Comparison of ENCODE assay signal across 15 cellular contexts in the genomic region with DNA sequence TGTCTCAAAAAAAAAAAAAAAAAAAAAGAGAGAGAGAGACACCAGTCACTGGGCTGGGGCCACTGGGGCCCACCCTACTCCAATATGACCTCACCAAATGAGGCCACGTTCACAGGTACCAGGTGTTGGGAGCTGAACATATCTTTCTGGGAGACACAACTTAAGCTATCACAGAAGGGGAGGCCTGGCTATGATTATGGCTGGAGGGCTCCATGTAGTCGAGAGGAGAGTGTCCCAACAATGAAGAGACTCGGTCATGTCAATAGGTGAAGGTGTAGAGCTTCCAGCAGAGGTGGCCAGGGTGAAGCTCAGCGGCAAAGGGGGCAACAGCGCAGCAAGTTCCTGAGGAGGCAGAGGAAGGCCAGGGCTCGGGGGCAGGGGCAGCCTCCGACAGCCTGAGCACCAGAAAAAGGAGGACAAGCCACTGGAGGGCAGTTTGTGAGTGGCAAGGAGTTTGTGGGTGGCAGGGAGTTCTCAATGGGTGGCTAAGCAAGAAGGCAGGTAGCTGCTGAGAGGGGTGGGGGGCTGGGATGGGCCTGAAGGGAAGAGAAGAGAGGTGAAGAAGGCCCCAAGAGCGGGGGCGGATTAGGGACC. TPM values are rescaled to one million over a fixed set of nuclear protein-coding genes. Genes with fewer than 3 reads are reported as not detected.
A peak's percentile ranks its signal among the peaks of the same experiment; 100 is the strongest.
DNase-seq lines count a peak whose midpoint lies in the region; ATAC-seq, FAIRE-seq and TF ChIP-seq lines count a peak whose summit lies in the region.
"Had no signal": no experiment of that assay in that cellular context is flagged by ENCODE, and none has a peak within 500 bp of the region (broad histone marks: within the 10 kb centered on the region; RNA-seq: fewer than 3 reads in every experiment).

No MANE protein-coding gene starts in this region.

- no peak for DNase-seq in activated naive CD4-positive, alpha-beta T cell treated with anti-CD3 and anti-CD28 coated beads, Interleukin-2, amount 50 U/mL, for 16 hours
- DNase-seq in activated CD4-positive, alpha-beta memory T cell treated with anti-CD3 and anti-CD28 coated beads, Interleukin-2, amount 10 ng/mL, durations not matched to agents 7 days and 5 days: no peak
- DNase-seq in HepG2 (ENCODE audit: low spot score): no peak
- DNase-seq in uterus: no peak
- no peak for DNase-seq in UCSD-AML1 (lab: John Stamatoyannopoulos, UW; ENCODE audit: unreplicated experiment)
- DNase-seq: cerebellar nuclear complex, foreskin melanocyte, NCI-H146, NCI-H345 had no signal

- H3K4me3 ChIP-seq in HepG2 (replicated peaks in 1 of 3; ENCODE audit: insufficient read depth in 1 of 3, low read depth in 2 of 3, low read length in 3 of 3): no peak overlapping the region
- H3K4me3 ChIP-seq in uterus: no peak overlapping the region
- H3K4me3 ChIP-seq: left lung, prostate gland, vagina had no signal

- no peak overlapping the region for H3K4me2 ChIP-seq in HepG2 (ENCODE audit: low read depth, low read length)

- H3K36me3 ChIP-seq in HepG2 (replicated peaks in 1 of 2; ENCODE audit: control insufficient read depth in 1 of 2, insufficient read depth in 2 of 2, low read length in 2 of 2) (no peaks in the 10 kb centered on the region), uterus (no peaks in the 10 kb centered on the region)
- H3K36me3 ChIP-seq: left lung, prostate gland, vagina had no signal

- no peak for FAIRE-seq in HepG2 (lab: Jason Lieb, UNC)

- intact Hi-C loops in HepG2 (cut with micrococcal nuclease; ENCODE audit: unreplicated experiment) (no loop called here), uterus (cut with DNase I; ENCODE audit: low total_unique reads) (no loop called here)

- 96% methylated on average over 9 of the region's 9 CpGs for WGBS in HepG2 (ENCODE audit: low lambda C conversion rate)

- POLR2A ChIA-PET in activated CD4-positive, alpha-beta memory T cell treated with anti-CD3 and anti-CD28 coated beads, Interleukin-2, amount 10 ng/mL, durations not matched to agents 7 days and 5 days (lab: Charles Lee): interaction anchor here (1.4 to 1.9 kb wide), 3 partner anchors 17 to 56 kb away, joined by 3 to 7 read pairs (median 5); a partner anchor contains a TSS
- POLR2A ChIA-PET in HepG2 (lab: Yijun Ruan, JAX): interaction anchor here (0.6 to 4.6 kb wide), 13 partner anchors 9 to 259 kb away, joined by 3 to 140 read pairs (median 11); a partner anchor contains a TSS

- H3K9ac ChIP-seq in HepG2 (ENCODE audit: insufficient read depth, low read depth, low read length): no peak overlapping the region

- CTCF ChIA-PET in activated CD4-positive, alpha-beta memory T cell treated with anti-CD3 and anti-CD28 coated beads, Interleukin-2, amount 10 ng/mL, durations not matched to agents 7 days and 5 days (lab: Charles Lee): interaction anchor here (1.1 to 1.6 kb wide), 4 partner anchors 30 to 266 kb away, joined by 3 to 6 read pairs (median 3); a partner anchor contains a TSS
- CTCF ChIA-PET in HepG2 (lab: Yijun Ruan, JAX; ENCODE audit: low intra/inter-chr PET ratio, low total read pairs): no interaction called here

- H3K27ac Mint-ChIP-seq in activated naive CD4-positive, alpha-beta T cell treated with anti-CD3 and anti-CD28 coated beads, Interleukin-2, amount 50 U/mL, for 24 hours: peak overlapping the region; percentile 85
- peak overlapping the region; percentile 23 for H3K27ac Mint-ChIP-seq in activated CD4-positive, alpha-beta memory T cell treated with anti-CD3 and anti-CD28 coated beads, Interleukin-2, amount 10 ng/mL, durations not matched to agents 7 days and 5 days

- in situ Hi-C loops in HepG2 (cut with HindIII; ENCODE audit: extremely low pct_ligation_motif_present, low pct_unique_long_range_greater_than_20kb): no loop called here

- no peaks in the 10 kb centered on the region for H3K79me2 ChIP-seq in HepG2 (ENCODE audit: insufficient read depth, low read length)

- H3K4me1 ChIP-seq in HepG2 (ENCODE audit: insufficient read depth, low read length): peaks cover 74% of the 10 kb centered on the region
- H3K4me1 ChIP-seq in uterus: peaks cover 0 to 3% of the 10 kb centered on the region in 2 donors

- no peak for TF ChIP-seq CTCF in HepG2 (CRISPR knock-in tag; IDR thresholded peaks at IDR 0.05)
- no peak for TF ChIP-seq CTCF in uterus (IDR thresholded peaks at IDR 0.05)

- peaks cover 17% of the 10 kb centered on the region for H3K4me1 Mint-ChIP-seq in activated naive CD4-positive, alpha-beta T cell treated with anti-CD3 and anti-CD28 coated beads, Interleukin-2, amount 50 U/mL, for 24 hours
- peaks cover 32% of the 10 kb centered on the region for H3K4me1 Mint-ChIP-seq in activated CD4-positive, alpha-beta memory T cell treated with anti-CD3 and anti-CD28 coated beads, Interleukin-2, amount 10 ng/mL, durations not matched to agents 7 days and 5 days

- TF ChIP-seq EP300 in HepG2 (IDR thresholded peaks at IDR 0.05; ENCODE audit: low read depth in 2 of 2, low read length in 2 of 2): no peak
- TF ChIP-seq EP300 in HepG2 (CRISPR knock-in tag; IDR thresholded peaks at IDR 0.05; ENCODE audit: borderline replicate concordance): no peak

- TF ChIP-seq POLR2A in HepG2 (IDR thresholded peaks at IDR 0.05; ENCODE audit: insufficient read depth in 1 of 2, low read depth in 2 of 2, low read length in 2 of 2): no peak
- no peak for TF ChIP-seq POLR2A in uterus (IDR thresholded peaks at IDR 0.05)

- H4K20me1 ChIP-seq in HepG2 (ENCODE audit: insufficient read depth, low read length): no peaks in the 10 kb centered on the region

- H3K27me3 Mint-ChIP-seq in activated naive CD4-positive, alpha-beta T cell treated with anti-CD3 and anti-CD28 coated beads, Interleukin-2, amount 50 U/mL, for 24 hours: no peaks in the 10 kb centered on the region
- peaks cover 3% of the 10 kb centered on the region for H3K27me3 Mint-ChIP-seq in activated CD4-positive, alpha-beta memory T cell treated with anti-CD3 and anti-CD28 coated beads, Interleukin-2, amount 10 ng/mL, durations not matched to agents 7 days and 5 days

- H3K36me3 Mint-ChIP-seq in activated naive CD4-positive, alpha-beta T cell treated with anti-CD3 and anti-CD28 coated beads, Interleukin-2, amount 50 U/mL, for 24 hours: no peaks in the 10 kb centered on the region
- no peaks in the 10 kb centered on the region for H3K36me3 Mint-ChIP-seq in activated CD4-positive, alpha-beta memory T cell treated with anti-CD3 and anti-CD28 coated beads, Interleukin-2, amount 10 ng/mL, durations not matched to agents 7 days and 5 days (ENCODE audit: low read depth)

- no peaks in the 10 kb centered on the region for H3K9me3 ChIP-seq in HepG2 (ENCODE audit: low read length)
- no peaks in the 10 kb centered on the region for H3K9me3 ChIP-seq in uterus
- H3K9me3 ChIP-seq: left lung, prostate gland, vagina had no signal

- no peak overlapping the region for H3K4me3 Mint-ChIP-seq in activated naive CD4-positive, alpha-beta T cell treated with anti-CD3 and anti-CD28 coated beads, Interleukin-2, amount 50 U/mL, for 24 hours
- H3K4me3 Mint-ChIP-seq in activated CD4-positive, alpha-beta memory T cell treated with anti-CD3 and anti-CD28 coated beads, Interleukin-2, amount 10 ng/mL, durations not matched to agents 7 days and 5 days: no peak overlapping the region

- BruUV-seq in HepG2 (replicated peaks; lab: Mats Ljungman, UMichigan): no TSS peak

- H3K27me3 ChIP-seq in HepG2 (ENCODE audit: control insufficient read depth in 1 of 2, insufficient read depth in 2 of 2, low read length in 2 of 2): no peaks in the 10 kb centered on the region
- no peaks in the 10 kb centered on the region for H3K27me3 ChIP-seq in uterus
- H3K27me3 ChIP-seq: left lung, vagina had no signal

- H2AFZ ChIP-seq in HepG2 (ENCODE audit: low read length): no peak overlapping the region

- H3K27ac ChIP-seq in HepG2 (ENCODE audit: extremely low read length, insufficient read depth, low read length): peak overlapping the region; percentile 82
- peak overlapping the region; percentile 49 to 72 for H3K27ac ChIP-seq in uterus

- TF ChIP-seq RAD21 in HepG2 (CRISPR knock-in tag; IDR thresholded peaks at IDR 0.05): no peak

- no peak for ATAC-seq in HepG2
- ATAC-seq in HG03095 (IDR thresholded peaks at IDR 0.05; ENCODE audit: unreplicated experiment): no peak
- ATAC-seq in HG02885 (IDR thresholded peaks at IDR 0.05; ENCODE audit: poor library complexity, unreplicated experiment): no peak

- no peaks in the 10 kb centered on the region for H3K9me3 Mint-ChIP-seq in activated naive CD4-positive, alpha-beta T cell treated with anti-CD3 and anti-CD28 coated beads, Interleukin-2, amount 50 U/mL, for 24 hours
- H3K9me3 Mint-ChIP-seq in activated CD4-positive, alpha-beta memory T cell treated with anti-CD3 and anti-CD28 coated beads, Interleukin-2, amount 10 ng/mL, durations not matched to agents 7 days and 5 days: no peaks in the 10 kb centered on the region

RNA-seq across cellular contexts. Expression of a gene that starts 28.0 kb away (rescaled TPM):
- under 1 TPM in 1 of 2 experiments, not detected in 1; 0.25 TPM for total RNA-seq in activated CD4-positive, alpha-beta memory T cell treated with anti-CD3 and anti-CD28 coated beads, Interleukin-2, amount 10 ng/mL, durations not matched to agents 7 days and 5 days
- total RNA-seq in HepG2 (2016; rRNA removed; fragmentation: Illumina TruSeq; extraction: Trizol): 18.0 and 25.2 TPM in 2 replicates
- 13.3 and 13.8 TPM in 2 replicates for total RNA-seq in HepG2 (2016; cell fraction: cytosol; rRNA removed; fragmentation: Illumina TruSeq; extraction: Trizol; ENCODE audit: low read depth)
- 14.4 and 28.1 TPM in 2 replicates for total RNA-seq in HepG2 (2016; cell fraction: insoluble cytoplasmic fraction; rRNA removed; fragmentation: Illumina TruSeq; extraction: Trizol)
- total RNA-seq in HepG2 (2016; cell fraction: membrane; rRNA removed; fragmentation: Illumina TruSeq; extraction: Trizol): 23.1 and 25.2 TPM in 2 replicates
- 38.6 and 38.7 TPM in 2 replicates for total RNA-seq in HepG2 (2016; cell fraction: nucleus; rRNA removed; fragmentation: Illumina TruSeq; extraction: Trizol)
- 50.5 and 50.7 TPM in 2 replicates for polyA plus RNA-seq in HepG2 (2011; rRNA removed)
- polyA plus RNA-seq in HepG2 (2011; cell fraction: cytosol; rRNA removed): 19.0 and 24.0 TPM in 2 replicates
- polyA plus RNA-seq in HepG2 (2011; cell fraction: nucleus; rRNA removed): 331 and 391 TPM in 2 replicates
- 15.7 and 38.4 TPM in 2 replicates for polyA plus RNA-seq in HepG2 (2012)
- polyA plus RNA-seq in HepG2 (2016; cell fraction: cytosol; fragmentation: Illumina TruSeq; extraction: Trizol; ENCODE audit: low read depth): 15.1 and 15.9 TPM in 2 replicates
- 17.3 and 21.5 TPM in 2 replicates for polyA plus RNA-seq in HepG2 (2016; cell fraction: insoluble cytoplasmic fraction; fragmentation: Illumina TruSeq; extraction: Trizol; ENCODE audit: low read depth)
- polyA plus RNA-seq in HepG2 (2016; cell fraction: membrane; fragmentation: Illumina TruSeq; extraction: Trizol; ENCODE audit: low read depth): 23.7 and 24.5 TPM in 2 replicates
- 84.3 and 87.4 TPM in 2 replicates for polyA plus RNA-seq in HepG2 (2016; cell fraction: nucleus; fragmentation: Illumina TruSeq; extraction: Trizol; ENCODE audit: insufficient read depth, low read depth)
- polyA minus RNA-seq in HepG2 (2011; rRNA and poly(A)+ RNA removed; ENCODE audit: low replicate concordance): 73.4 and 78.1 TPM in 2 replicates
- polyA minus RNA-seq in HepG2 (2011; cell fraction: cytosol; rRNA and poly(A)+ RNA removed): 10.9 and 17.8 TPM in 2 replicates
- 61.9 and 63.1 TPM in 2 replicates for polyA minus RNA-seq in HepG2 (2011; cell fraction: nucleus; rRNA and poly(A)+ RNA removed)
- total RNA-seq in uterus: 1 to 10 TPM; 1.2 to 4.5 (median 2.6) TPM

RNA-seq across cellular contexts. Expression of a gene that starts 45.0 kb away (rescaled TPM):
- total RNA-seq in activated CD4-positive, alpha-beta memory T cell treated with anti-CD3 and anti-CD28 coated beads, Interleukin-2, amount 10 ng/mL, durations not matched to agents 7 days and 5 days: 10 to 100 TPM; 29.8 to 31.1 TPM
- total RNA-seq in HepG2 (2016; rRNA removed; fragmentation: Illumina TruSeq; extraction: Trizol) (46.4 and 52.4 TPM in 2 replicates), uterus (10 to 100 TPM; 15.0 to 58.0 (median 31.3) TPM)
- total RNA-seq in HepG2 (2016; cell fraction: cytosol; rRNA removed; fragmentation: Illumina TruSeq; extraction: Trizol; ENCODE audit: low read depth): 14.8 and 17.0 TPM in 2 replicates
- 43.9 and 45.1 TPM in 2 replicates for total RNA-seq in HepG2 (2016; cell fraction: insoluble cytoplasmic fraction; rRNA removed; fragmentation: Illumina TruSeq; extraction: Trizol)
- 53.6 and 57.7 TPM in 2 replicates for total RNA-seq in HepG2 (2016; cell fraction: membrane; rRNA removed; fragmentation: Illumina TruSeq; extraction: Trizol)
- 27.7 and 32.1 TPM in 2 replicates for total RNA-seq in HepG2 (2016; cell fraction: nucleus; rRNA removed; fragmentation: Illumina TruSeq; extraction: Trizol)
- 30.2 and 35.0 TPM in 2 replicates for polyA plus RNA-seq in HepG2 (2011; rRNA removed)
- polyA plus RNA-seq in HepG2 (2011; cell fraction: cytosol; rRNA removed): 20.9 and 27.5 TPM in 2 replicates
- 14.0 and 17.7 TPM in 2 replicates for polyA plus RNA-seq in HepG2 (2011; cell fraction: nucleus; rRNA removed)
- 25.7 and 26.1 TPM in 2 replicates for polyA plus RNA-seq in HepG2 (2012)
- polyA plus RNA-seq in HepG2 (2016; cell fraction: cytosol; fragmentation: Illumina TruSeq; extraction: Trizol; ENCODE audit: low read depth): 12.7 TPM in 2 replicates
- 37.2 and 46.0 TPM in 2 replicates for polyA plus RNA-seq in HepG2 (2016; cell fraction: insoluble cytoplasmic fraction; fragmentation: Illumina TruSeq; extraction: Trizol; ENCODE audit: low read depth)
- polyA plus RNA-seq in HepG2 (2016; cell fraction: membrane; fragmentation: Illumina TruSeq; extraction: Trizol; ENCODE audit: low read depth): 34.9 and 37.7 TPM in 2 replicates
- polyA plus RNA-seq in HepG2 (2016; cell fraction: nucleus; fragmentation: Illumina TruSeq; extraction: Trizol; ENCODE audit: insufficient read depth, low read depth): 52.0 and 58.7 TPM in 2 replicates
- 22.7 and 24.6 TPM in 2 replicates for polyA minus RNA-seq in HepG2 (2011; rRNA and poly(A)+ RNA removed; ENCODE audit: low replicate concordance)
- 31.7 and 31.9 TPM in 2 replicates for polyA minus RNA-seq in HepG2 (2011; cell fraction: cytosol; rRNA and poly(A)+ RNA removed)
- 21.2 and 23.9 TPM in 2 replicates for polyA minus RNA-seq in HepG2 (2011; cell fraction: nucleus; rRNA and poly(A)+ RNA removed)

RNA-seq across cellular contexts. Expression of a gene that starts 56.7 kb away (rescaled TPM):
- total RNA-seq in activated CD4-positive, alpha-beta memory T cell treated with anti-CD3 and anti-CD28 coated beads, Interleukin-2, amount 10 ng/mL, durations not matched to agents 7 days and 5 days: 100 to 1,000 TPM; 133 to 139 TPM
- total RNA-seq in HepG2 (2016; rRNA removed; fragmentation: Illumina TruSeq; extraction: Trizol): 60.2 and 108 TPM in 2 replicates
- total RNA-seq in HepG2 (2016; cell fraction: cytosol; rRNA removed; fragmentation: Illumina TruSeq; extraction: Trizol; ENCODE audit: low read depth): 18.8 and 26.1 TPM in 2 replicates
- 62.5 and 109 TPM in 2 replicates for total RNA-seq in HepG2 (2016; cell fraction: insoluble cytoplasmic fraction; rRNA removed; fragmentation: Illumina TruSeq; extraction: Trizol)
- total RNA-seq in HepG2 (2016; cell fraction: membrane; rRNA removed; fragmentation: Illumina TruSeq; extraction: Trizol): 14.5 and 18.9 TPM in 2 replicates
- total RNA-seq in HepG2 (2016; cell fraction: nucleus; rRNA removed; fragmentation: Illumina TruSeq; extraction: Trizol): 195 TPM in 2 replicates
- 95.9 and 120 TPM in 2 replicates for polyA plus RNA-seq in HepG2 (2011; rRNA removed)
- 30.0 and 34.7 TPM in 2 replicates for polyA plus RNA-seq in HepG2 (2011; cell fraction: cytosol; rRNA removed)
- polyA plus RNA-seq in HepG2 (2011; cell fraction: nucleus; rRNA removed): 415 and 478 TPM in 2 replicates
- polyA plus RNA-seq in HepG2 (2012): 194 and 235 TPM in 2 replicates
- polyA plus RNA-seq in HepG2 (2016; cell fraction: cytosol; fragmentation: Illumina TruSeq; extraction: Trizol; ENCODE audit: low read depth): 7.1 and 8.6 TPM in 2 replicates
- 136 and 147 TPM in 2 replicates for polyA plus RNA-seq in HepG2 (2016; cell fraction: insoluble cytoplasmic fraction; fragmentation: Illumina TruSeq; extraction: Trizol; ENCODE audit: low read depth)
- 13.0 and 18.1 TPM in 2 replicates for polyA plus RNA-seq in HepG2 (2016; cell fraction: membrane; fragmentation: Illumina TruSeq; extraction: Trizol; ENCODE audit: low read depth)
- polyA plus RNA-seq in HepG2 (2016; cell fraction: nucleus; fragmentation: Illumina TruSeq; extraction: Trizol; ENCODE audit: insufficient read depth, low read depth): 530 TPM in 2 replicates
- polyA minus RNA-seq in HepG2 (2011; rRNA and poly(A)+ RNA removed; ENCODE audit: low replicate concordance): 33.0 and 52.4 TPM in 2 replicates
- 14.1 and 14.4 TPM in 2 replicates for polyA minus RNA-seq in HepG2 (2011; cell fraction: cytosol; rRNA and poly(A)+ RNA removed)
- polyA minus RNA-seq in HepG2 (2011; cell fraction: nucleus; rRNA and poly(A)+ RNA removed): 321 and 363 TPM in 2 replicates
- 100 to 1,000 TPM in 3 of 4 donors, 10 to 100 TPM in 1; 98.1 to 221 (median 163) TPM for total RNA-seq in uterus
